ENCODE assay signal across 9 cellular contexts in genomic region chr6:130885392-130886192, GRCh38. TPM values are rescaled to one million over a fixed set of nuclear protein-coding genes. Genes with fewer than 3 reads are reported as not detected.
DNase-seq lines count a peak whose midpoint lies in the region; ATAC-seq and TF ChIP-seq lines count a peak whose summit lies in the region.
"Had no signal": no experiment of that assay in that cellular context is flagged by ENCODE, and none has a peak within 500 bp of the region (broad histone marks: within the 10 kb centered on the region; RNA-seq: fewer than 3 reads in every experiment).

No MANE protein-coding gene starts in this region.

- ATAC-seq in GM19035 (IDR thresholded peaks at IDR 0.05; ENCODE audit: unreplicated experiment): peak; percentile 95
- peak; percentile 94 for ATAC-seq in HG03342 (IDR thresholded peaks at IDR 0.05; ENCODE audit: unreplicated experiment)
- ATAC-seq in lower lobe of right lung: peak; percentile 85 to 92

- no peak overlapping the region for H3K4me3 Mint-ChIP-seq in CD14-positive monocyte
- H3K4me3 Mint-ChIP-seq: activated naive CD4-positive, alpha-beta T cell treated with anti-CD3 and anti-CD28 coated beads, Interleukin-2, amount 50 U/mL, for 24 hours had no signal

- H3K36me3 Mint-ChIP-seq in CD14-positive monocyte: peaks cover 0 to 2% of the 10 kb centered on the region in 2 donors

- H3K4me1 Mint-ChIP-seq in CD14-positive monocyte: peaks cover 6% of the 10 kb centered on the region
- H3K4me1 Mint-ChIP-seq: activated naive CD4-positive, alpha-beta T cell treated with anti-CD3 and anti-CD28 coated beads, Interleukin-2, amount 50 U/mL, for 24 hours had no signal

- H3K4me1 ChIP-seq in lower lobe of right lung: no peaks in the 10 kb centered on the region

- peaks cover 0 to 3% (median 0%) of the 10 kb centered on the region in 3 donors for H3K27me3 Mint-ChIP-seq in CD14-positive monocyte (ENCODE audit: low read depth in 3 of 3)
- H3K27me3 Mint-ChIP-seq: activated naive CD4-positive, alpha-beta T cell treated with anti-CD3 and anti-CD28 coated beads, Interleukin-2, amount 50 U/mL, for 24 hours had no signal

- no peak overlapping the region for H3K27ac ChIP-seq in lower lobe of right lung

- no peak overlapping the region for H3K4me3 ChIP-seq in lower lobe of right lung

- H3K36me3 ChIP-seq in lower lobe of right lung: peaks cover 14% of the 10 kb centered on the region

- peak; percentile 96 for TF ChIP-seq CTCF in CD14-positive monocyte (IDR thresholded peaks at IDR 0.05)
- peak; percentile 88 for TF ChIP-seq CTCF in lower lobe of right lung (IDR thresholded peaks at IDR 0.05)

- H3K27me3 ChIP-seq in lower lobe of right lung (ENCODE audit: low read depth): no peaks in the 10 kb centered on the region

- no peak overlapping the region for H3K27ac Mint-ChIP-seq in CD14-positive monocyte
- H3K27ac Mint-ChIP-seq: activated naive CD4-positive, alpha-beta T cell treated with anti-CD3 and anti-CD28 coated beads, Interleukin-2, amount 50 U/mL, for 24 hours had no signal

- no peaks in the 10 kb centered on the region for H3K9me3 ChIP-seq in lower lobe of right lung

- no peaks in the 10 kb centered on the region for H3K9me3 Mint-ChIP-seq in CD14-positive monocyte
- H3K9me3 Mint-ChIP-seq: activated naive CD4-positive, alpha-beta T cell treated with anti-CD3 and anti-CD28 coated beads, Interleukin-2, amount 50 U/mL, for 24 hours had no signal

- intact Hi-C loops in CD14-positive monocyte (cut with micrococcal nuclease): loop anchor here (5.0 kb wide), 3 partner anchors 232 to 652 kb away; no protein-coding TSS in a partner anchor
- intact Hi-C loops in lower lobe of right lung (cut with DNase I): no loop called here

- no peak for DNase-seq in CD14-positive monocyte (ENCODE audit: low spot score)
- DNase-seq in NCI-H526 (lab: John Stamatoyannopoulos, UW): peak; percentile 28 to 77
- DNase-seq in activated CD4-positive, alpha-beta T cell treated with anti-CD3 and anti-CD28 coated beads for 48 hours: peak; percentile 77
- DNase-seq in dedifferentiated amniotic fluid mesenchymal stem cell (ENCODE audit: extremely low spot score): peak; percentile 82
- DNase-seq in lower lobe of right lung: no peak
- DNase-seq in stimulated activated CD8-positive, alpha-beta memory T cell treated with anti-CD3 and anti-CD28 coated beads, Interleukin-15, amount 100 ng/mL, for 48 hours (ENCODE audit: low read depth in 2 of 2): peak; percentile 5 to 26

RNA-seq across cellular contexts. Expression of gene SMLR1, which starts 58.4 kb away (rescaled TPM):
- not detected for polyA plus RNA-seq in CD14-positive monocyte
- total RNA-seq in lower lobe of right lung: not detected

Comparison
In these comparisons a context has a peak if more than half of its experiments do, and no peak if none do; other contexts are left out.
1. DNase-seq: peak in NCI-H526 (2 of 2), activated CD4-positive, alpha-beta T cell treated with anti-CD3 and anti-CD28 coated beads for 48 hours (single experiment), dedifferentiated amniotic fluid mesenchymal stem cell (single experiment) and stimulated activated CD8-positive, alpha-beta memory T cell treated with anti-CD3 and anti-CD28 coated beads, Interleukin-15, amount 100 ng/mL, for 48 hours (2 of 2); none in CD14-positive monocyte (single experiment) and lower lobe of right lung (single experiment).
2. Peak in every context shown above with its lines, with median percentiles within 50 percentile points of each other: ATAC-seq.